Comparison of ENCODE assay signal across 20 cellular contexts in the genomic region with DNA sequence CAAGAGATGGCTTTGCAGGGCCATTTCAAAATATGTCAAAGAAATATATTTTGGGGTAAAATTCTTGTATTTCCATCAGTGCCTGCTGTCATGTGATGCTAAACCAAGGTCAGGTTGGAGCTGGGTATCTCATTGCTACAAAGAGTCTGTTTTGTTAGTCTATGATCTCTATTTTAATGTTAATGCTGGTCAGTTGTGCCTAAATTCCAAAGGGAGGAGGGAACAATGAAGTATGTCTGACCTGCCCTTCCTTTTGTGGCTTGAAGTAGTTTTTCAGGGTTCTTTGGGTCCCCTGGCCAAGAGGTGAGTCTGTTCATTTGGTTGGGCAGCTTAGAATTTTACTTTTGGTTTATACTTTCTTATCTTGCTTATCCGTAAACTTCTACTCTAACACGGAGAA.
"Had no signal": no experiment of that assay in that cellular context is flagged by ENCODE, and none has a peak within 500 bp of the region (broad histone marks: within the 10 kb centered on the region; RNA-seq: fewer than 3 reads in every experiment).

No MANE protein-coding gene starts in this region.

- H3K27me3 Mint-ChIP-seq: activated B cell treated with CpG ODN at 0.5 μM for 24 hours had no signal

- H3K79me2 ChIP-seq: hepatocyte had no signal

- H2AFZ ChIP-seq: hepatocyte had no signal

- H3K36me3 ChIP-seq: brain microvascular endothelial cell, thyroid gland had no signal

- H3K4me3 Mint-ChIP-seq: activated B cell treated with CpG ODN at 0.5 μM for 24 hours; activated CD8-positive, alpha-beta T cell treated with anti-CD3 and anti-CD28 coated beads, Interleukin-2, amount 10 ng/mL, durations not matched to agents 7 days and 5 days; activated T-cell treated with anti-CD3 and anti-CD28 coated beads, Interleukin-2, amount 50 U/mL, for 4 hours; nephron had no signal

- H3K9me3 Mint-ChIP-seq: activated B cell treated with CpG ODN at 0.5 μM for 24 hours; activated T-cell treated with anti-CD3 and anti-CD28 coated beads, Interleukin-2, amount 50 U/mL, for 4 hours; nephron had no signal

- H3K27ac ChIP-seq: brain microvascular endothelial cell, dorsolateral prefrontal cortex, epithelial cell of prostate, hepatocyte, thyroid gland had no signal

- DNase-seq: activated B cell treated with CpG ODN at 0.5 μM for 24 hours; activated CD4-positive, alpha-beta T cell treated with anti-CD3 and anti-CD28 coated beads for 48 hours; activated CD8-positive, alpha-beta memory T cell treated with anti-CD3 and anti-CD28 coated beads, Interleukin-2, amount 50 U/mL, for 4 hours; activated CD8-positive, alpha-beta T cell treated with anti-CD3 and anti-CD28 coated beads, Interleukin-2, amount 10 ng/mL, durations not matched to agents 7 days and 5 days; activated naive CD4-positive, alpha-beta T cell treated with anti-CD3 and anti-CD28 coated beads, Interleukin-2, amount 50 U/mL, for 16 hours; activated T-cell treated with anti-CD3 and anti-CD28 coated beads, Interleukin-2, amount 50 U/mL, for 4 hours; aorta; brain microvascular endothelial cell; central memory CD4-positive, alpha-beta T cell; dorsolateral prefrontal cortex; foreskin fibroblast; midbrain; nucleus accumbens; posterior cingulate gyrus; retina; stimulated activated naive CD4-positive, alpha-beta T cell; thyroid gland had no signal

- H3K4me3 ChIP-seq: dorsolateral prefrontal cortex, hepatocyte, thyroid gland had no signal

- H3K4me1 Mint-ChIP-seq: nephron had no signal

- H3K27ac Mint-ChIP-seq: activated B cell treated with CpG ODN at 0.5 μM for 24 hours; activated CD8-positive, alpha-beta T cell treated with anti-CD3 and anti-CD28 coated beads, Interleukin-2, amount 10 ng/mL, durations not matched to agents 7 days and 5 days; nephron had no signal

- H3K9me3 ChIP-seq: thyroid gland had no signal

- ATAC-seq: activated CD8-positive, alpha-beta T cell treated with anti-CD3 and anti-CD28 coated beads, Interleukin-2, amount 10 ng/mL, durations not matched to agents 7 days and 5 days; activated T-cell treated with anti-CD3 and anti-CD28 coated beads, Interleukin-2, amount 50 U/mL, for 4 hours had no signal

- H3K4me1 ChIP-seq: thyroid gland had no signal

- H3K27me3 ChIP-seq: brain microvascular endothelial cell, dorsolateral prefrontal cortex, hepatocyte, thyroid gland had no signal

- H3K4me2 ChIP-seq: hepatocyte had no signal
